28 cellular contexts compared by ENCODE assay signal in genomic region chr14:89575386-89576061, GRCh38.
A peak's percentile ranks its signal among the peaks of the same experiment; 100 is the strongest.
DNase-seq lines count a peak whose midpoint lies in the region; ATAC-seq and TF ChIP-seq lines count a peak whose summit lies in the region.
"Had no signal": no experiment of that assay in that cellular context is flagged by ENCODE, and none has a peak within 500 bp of the region (broad histone marks: within the 10 kb centered on the region; RNA-seq: fewer than 3 reads in every experiment).

No MANE protein-coding gene starts in this region.

- H3K4me2 ChIP-seq in neural progenitor cell = peak overlapping the region; percentile 68
- H3K4me2 ChIP-seq: PC-9 had no signal

- H2AFZ ChIP-seq in neural progenitor cell (replicated peaks) = no peak overlapping the region
- H2AFZ ChIP-seq: PC-9 had no signal

- H3K4me3 Mint-ChIP-seq in CD8-positive, alpha-beta T cell = no peak overlapping the region
- H3K4me3 Mint-ChIP-seq in neural progenitor cell = no peak overlapping the region
- no peak overlapping the region for H3K4me3 Mint-ChIP-seq in activated CD4-positive, alpha-beta memory T cell treated with anti-CD3 and anti-CD28 coated beads, Interleukin-2, amount 10 ng/mL, durations not matched to agents 7 days and 5 days
- H3K4me3 Mint-ChIP-seq: activated CD8-positive, alpha-beta T cell treated with anti-CD3 and anti-CD28 coated beads for 36 hours; naive thymus-derived CD8-positive, alpha-beta T cell had no signal

- no peak overlapping the region for H3K4me3 ChIP-seq in CD8-positive, alpha-beta T cell (ENCODE audit: low read depth, low read length)
- H3K4me3 ChIP-seq in ascending aorta (peak overlapping the region; percentile 34 to 42), gastroesophageal sphincter (peak overlapping the region in 1 of 2 donors; percentile 29), neural progenitor cell (no peak overlapping the region)
- H3K4me3 ChIP-seq: GM12878, ovary, PC-9, stomach, tibial nerve had no signal

- no peak for TF ChIP-seq POLR2A in gastroesophageal sphincter (IDR thresholded peaks at IDR 0.05)

- H3K36me3 ChIP-seq in CD8-positive, alpha-beta T cell (ENCODE audit: insufficient read depth, low read length) = no peaks in the 10 kb centered on the region
- H3K36me3 ChIP-seq in ascending aorta (no peaks in the 10 kb centered on the region), gastroesophageal sphincter (no peaks in the 10 kb centered on the region), neural progenitor cell (no peaks in the 10 kb centered on the region)
- H3K36me3 ChIP-seq: BE2C, ovary, tibial nerve had no signal

- peak overlapping the region; percentile 32 for H3K27ac Mint-ChIP-seq in CD8-positive, alpha-beta T cell
- H3K27ac Mint-ChIP-seq in neural progenitor cell = no peak overlapping the region
- no peak overlapping the region for H3K27ac Mint-ChIP-seq in activated CD4-positive, alpha-beta memory T cell treated with anti-CD3 and anti-CD28 coated beads, Interleukin-2, amount 10 ng/mL, durations not matched to agents 7 days and 5 days
- H3K27ac Mint-ChIP-seq: activated CD8-positive, alpha-beta T cell treated with anti-CD3 and anti-CD28 coated beads for 36 hours; activated T-helper 2 cell treated with anti-CD3 and anti-CD28 coated beads, Interferon-gamma antibody, Interleukin-2, Interleukin-4, amounts not matched to agents 10 μg/mL and 5 μg/mL and 100 μg/mL, durations not matched to agents 14 hours and 24 hours and 36 hours had no signal

- ATAC-seq in CD8-positive, alpha-beta T cell = no peak
- ATAC-seq in gastroesophageal sphincter (no peak), omental fat pad (ENCODE audit: low FRiP score) (no peak)
- ATAC-seq: activated CD8-positive, alpha-beta T cell treated with anti-CD3 and anti-CD28 coated beads for 36 hours; GM12878; naive thymus-derived CD8-positive, alpha-beta T cell had no signal

- peaks cover 66% of the 10 kb centered on the region for H3K4me1 Mint-ChIP-seq in CD8-positive, alpha-beta T cell (ENCODE audit: low read depth)
- H3K4me1 Mint-ChIP-seq in neural progenitor cell = peaks cover 14% of the 10 kb centered on the region
- H3K4me1 Mint-ChIP-seq in activated CD4-positive, alpha-beta memory T cell treated with anti-CD3 and anti-CD28 coated beads, Interleukin-2, amount 10 ng/mL, durations not matched to agents 7 days and 5 days = no peaks in the 10 kb centered on the region

- no peak overlapping the region for H3K9ac ChIP-seq in neural progenitor cell

- TF ChIP-seq EP300 in gastroesophageal sphincter (IDR thresholded peaks at IDR 0.05) = no peak

- POLR2A ChIA-PET in CD8-positive, alpha-beta T cell (lab: Charles Lee) = interaction anchor here (1.4 kb wide), 1 partner anchor 42 kb away, joined by 5 read pairs; no protein-coding TSS in a partner anchor
- POLR2A ChIA-PET in activated CD4-positive, alpha-beta memory T cell treated with anti-CD3 and anti-CD28 coated beads, Interleukin-2, amount 10 ng/mL, durations not matched to agents 7 days and 5 days (lab: Charles Lee) = no interaction called here

- no peak for DNase-seq in CD8-positive, alpha-beta T cell
- no peak for DNase-seq in ascending aorta (ENCODE audit: low spot score in 2 of 2)
- no peak for DNase-seq in neural progenitor cell (ENCODE audit: low spot score)
- DNase-seq in stimulated activated CD4-positive, alpha-beta T cell treated with anti-CD3 and anti-CD28 coated beads, Interleukin-2, amount 100 ng/mL, for 48 hours = no peak
- DNase-seq in GF-D8 (lab: John Stamatoyannopoulos, UW) = no peak
- DNase-seq in omental fat pad (ENCODE audit: low spot score) = no peak
- no peak for DNase-seq in activated CD4-positive, alpha-beta memory T cell treated with anti-CD3 and anti-CD28 coated beads, Interleukin-2, amount 10 ng/mL, durations not matched to agents 7 days and 5 days
- DNase-seq: ACHN; activated CD4-positive, CD25-positive, alpha-beta regulatory T cell treated with anti-CD3 and anti-CD28 coated beads, Interleukin-2, amount 50 U/mL, for 72 hours; activated CD8-positive, alpha-beta memory T cell treated with anti-CD3 and anti-CD28 coated beads, Interleukin-2, amount 50 U/mL, for 48 hours; activated CD8-positive, alpha-beta T cell treated with anti-CD3 and anti-CD28 coated beads for 36 hours; activated naive CD4-positive, alpha-beta T cell treated with anti-CD3 and anti-CD28 coated beads, Interleukin-2, amount 50 U/mL, for 16 hours; BE2C; effector CD4-positive, alpha-beta T cell; islet precursor cell; naive thymus-derived CD8-positive, alpha-beta T cell; NCI-H1436; NCI-H2081; ovary; PC-9; SHP77; stomach; T-helper 2 cell had no signal

- no peaks in the 10 kb centered on the region for H4K20me1 ChIP-seq in neural progenitor cell (ENCODE audit: low read depth)

- intact Hi-C loops in CD8-positive, alpha-beta T cell (cut with DNase I, micrococcal nuclease) = no loop called here
- intact Hi-C loops in ascending aorta (cut with DNase I) = loop anchor here (5.0 kb wide), 4 partner anchors 42 to 337 kb away; partner anchors contain the start of gene FOXN3

- no peaks in the 10 kb centered on the region for H3K9me3 ChIP-seq in CD8-positive, alpha-beta T cell (ENCODE audit: low read length)
- H3K9me3 ChIP-seq in ascending aorta (no peaks in the 10 kb centered on the region), gastroesophageal sphincter (no peaks in the 10 kb centered on the region), neural progenitor cell (ENCODE audit: low read depth) (no peaks in the 10 kb centered on the region)
- H3K9me3 ChIP-seq: BE2C, ovary, stomach, tibial nerve had no signal

- no peak overlapping the region for H3K27ac ChIP-seq in CD8-positive, alpha-beta T cell (ENCODE audit: low read depth, low read length)
- H3K27ac ChIP-seq in ascending aorta (peak overlapping the region; percentile 80 to 85), gastroesophageal sphincter (peak overlapping the region in 3 of 4 donors; percentile 34 to 80 (median 69)), neural progenitor cell (no peak overlapping the region)
- H3K27ac ChIP-seq: epithelial cell of prostate, ovary, PC-9, tibial nerve had no signal

- H3K4me1 ChIP-seq in CD8-positive, alpha-beta T cell (ENCODE audit: insufficient read depth, low read length) = peaks cover 2% of the 10 kb centered on the region
- H3K4me1 ChIP-seq in ascending aorta = peaks cover 24 to 38% of the 10 kb centered on the region in 2 donors
- H3K4me1 ChIP-seq in gastroesophageal sphincter = peaks cover 0 to 76% (median 8%) of the 10 kb centered on the region in 3 donors
- peaks cover 37% of the 10 kb centered on the region for H3K4me1 ChIP-seq in neural progenitor cell
- H3K4me1 ChIP-seq: BE2C had no signal

- no peak for TF ChIP-seq CTCF in CD8-positive, alpha-beta T cell (IDR thresholded peaks at IDR 0.05)
- TF ChIP-seq CTCF in ascending aorta (IDR thresholded peaks at IDR 0.05) (no peak), gastroesophageal sphincter (IDR thresholded peaks at IDR 0.05) (no peak), neural progenitor cell (IDR thresholded peaks at IDR 0.05) (no peak), omental fat pad (IDR thresholded peaks at IDR 0.05) (no peak)

- H3K27me3 Mint-ChIP-seq in CD8-positive, alpha-beta T cell (ENCODE audit: low read depth) = no peaks in the 10 kb centered on the region
- no peaks in the 10 kb centered on the region for H3K27me3 Mint-ChIP-seq in neural progenitor cell (ENCODE audit: insufficient read depth, low read depth)
- H3K27me3 Mint-ChIP-seq in activated CD4-positive, alpha-beta memory T cell treated with anti-CD3 and anti-CD28 coated beads, Interleukin-2, amount 10 ng/mL, durations not matched to agents 7 days and 5 days = no peaks in the 10 kb centered on the region
- H3K27me3 Mint-ChIP-seq: activated CD8-positive, alpha-beta T cell treated with anti-CD3 and anti-CD28 coated beads for 36 hours; naive thymus-derived CD8-positive, alpha-beta T cell had no signal

- no peaks in the 10 kb centered on the region for H3K79me2 ChIP-seq in neural progenitor cell (ENCODE audit: low read depth)

- H3F3A ChIP-seq in neural progenitor cell (ENCODE audit: low read depth) = no peaks in the 10 kb centered on the region

- no peaks in the 10 kb centered on the region for H3K27me3 ChIP-seq in CD8-positive, alpha-beta T cell (ENCODE audit: insufficient read depth, low read length)
- H3K27me3 ChIP-seq in ascending aorta (no peaks in the 10 kb centered on the region), gastroesophageal sphincter (no peaks in the 10 kb centered on the region), neural progenitor cell (no peaks in the 10 kb centered on the region)
- H3K27me3 ChIP-seq: BE2C, ovary, stomach, tibial nerve had no signal

- WGBS in gastroesophageal sphincter (ENCODE audit: low coverage in 1 of 2), 2 donors = 61 to 62% methylated on average over 8 to 9 of the region's 17 CpGs

- CTCF ChIA-PET in CD8-positive, alpha-beta T cell (lab: Charles Lee) = interaction anchor here (1.3 kb wide), 1 partner anchor 399 kb away, joined by 3 read pairs; no protein-coding TSS in a partner anchor
- CTCF ChIA-PET in activated CD4-positive, alpha-beta memory T cell treated with anti-CD3 and anti-CD28 coated beads, Interleukin-2, amount 10 ng/mL, durations not matched to agents 7 days and 5 days (lab: Charles Lee) = no interaction called here

- no peaks in the 10 kb centered on the region for H3K9me3 Mint-ChIP-seq in CD8-positive, alpha-beta T cell
- no peaks in the 10 kb centered on the region for H3K9me3 Mint-ChIP-seq in neural progenitor cell
- H3K9me3 Mint-ChIP-seq in activated CD4-positive, alpha-beta memory T cell treated with anti-CD3 and anti-CD28 coated beads, Interleukin-2, amount 10 ng/mL, durations not matched to agents 7 days and 5 days = no peaks in the 10 kb centered on the region
- H3K9me3 Mint-ChIP-seq: activated CD8-positive, alpha-beta T cell treated with anti-CD3 and anti-CD28 coated beads for 36 hours; activated T-helper 2 cell treated with anti-CD3 and anti-CD28 coated beads, Interferon-gamma antibody, Interleukin-2, Interleukin-4, amounts not matched to agents 10 μg/mL and 5 μg/mL and 100 μg/mL, durations not matched to agents 14 hours and 24 hours and 36 hours; naive thymus-derived CD8-positive, alpha-beta T cell had no signal

- peaks cover 58% of the 10 kb centered on the region for H3K36me3 Mint-ChIP-seq in CD8-positive, alpha-beta T cell
- no peaks in the 10 kb centered on the region for H3K36me3 Mint-ChIP-seq in neural progenitor cell
- H3K36me3 Mint-ChIP-seq in activated CD4-positive, alpha-beta memory T cell treated with anti-CD3 and anti-CD28 coated beads, Interleukin-2, amount 10 ng/mL, durations not matched to agents 7 days and 5 days (ENCODE audit: low read depth) = peaks cover 19% of the 10 kb centered on the region

Comparison
In these comparisons a context has a peak if more than half of its experiments do, and no peak if none do; other contexts are left out.
1. H3K27ac ChIP-seq: peak in ascending aorta (2 of 2) and gastroesophageal sphincter (3 of 4); none in CD8-positive, alpha-beta T cell (single experiment) and neural progenitor cell (single experiment).
2. H3K4me3 ChIP-seq: peak in ascending aorta (2 of 2); none in CD8-positive, alpha-beta T cell (single experiment) and neural progenitor cell (single experiment).